Comparison of ENCODE assay signal across 1 cellular context in the genomic region with DNA sequence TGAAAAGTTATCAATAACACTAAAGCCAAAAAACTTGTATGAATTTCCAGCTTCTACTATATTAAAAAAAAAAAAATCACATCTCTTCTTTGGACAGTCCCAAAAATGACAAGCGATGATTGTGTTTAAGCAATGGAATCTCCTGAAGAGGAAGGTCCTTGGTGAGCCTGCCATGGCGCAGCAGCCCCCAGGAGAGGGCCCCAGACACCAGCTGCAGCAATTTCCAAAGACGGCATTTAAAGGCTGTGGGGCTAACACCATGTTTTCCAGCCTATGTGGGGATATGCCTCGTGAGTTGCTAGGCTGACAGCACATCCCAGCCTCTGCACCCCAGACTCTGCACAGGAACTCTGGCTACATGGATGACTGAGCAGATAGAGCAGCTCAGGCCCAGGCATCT.
TF ChIP-seq lines count a peak whose summit lies in the region.

No MANE protein-coding gene starts in this region.

TF ChIP-seq in H1, 55 proteins besides CTCF, POLR2A, EP300 and RAD21:
- no peak for TF ChIP-seq BACH1 (IDR thresholded peaks at IDR 0.05; ENCODE audit: low read length)
- no peak for TF ChIP-seq CBX5 (IDR thresholded peaks at IDR 0.05; ENCODE audit: low read depth, low read length)
- no peak for TF ChIP-seq TAF7 (optimal IDR thresholded peaks at IDR 0.05; ENCODE audit: borderline replicate concordance, low read depth, low read length)
- TF ChIP-seq TBP (IDR thresholded peaks at IDR 0.05; ENCODE audit: low read depth, low read length): no peak
- no peak for TF ChIP-seq TCF12 (IDR thresholded peaks at IDR 0.05; ENCODE audit: low read depth, low read length)
- TF ChIP-seq, protein P1, sequence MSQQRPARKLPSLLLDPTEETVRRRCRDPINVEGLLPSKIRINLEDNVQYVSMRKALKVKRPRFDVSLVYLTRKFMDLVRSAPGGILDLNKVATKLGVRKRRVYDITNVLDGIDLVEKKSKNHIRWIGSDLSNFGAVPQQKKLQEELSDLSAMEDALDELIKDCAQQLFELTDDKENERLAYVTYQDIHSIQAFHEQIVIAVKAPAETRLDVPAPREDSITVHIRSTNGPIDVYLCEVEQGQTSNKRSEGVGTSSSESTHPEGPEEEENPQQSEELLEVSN (IDR thresholded peaks at IDR 0.05): no peak
- TF ChIP-seq TEAD4 (IDR thresholded peaks at IDR 0.05; ENCODE audit: low read depth, low read length): no peak
- no peak for TF ChIP-seq RNF2 (IDR thresholded peaks at IDR 0.05; ENCODE audit: borderline replicate concordance, low read depth, low read length, missing control alignments, poor library complexity, severe bottlenecking)
- no peak for TF ChIP-seq CREB1 (IDR thresholded peaks at IDR 0.05)
- no peak for TF ChIP-seq FOSL1 (IDR thresholded peaks at IDR 0.05; ENCODE audit: insufficient read depth, low read depth, low read length)
- TF ChIP-seq, protein P2, sequence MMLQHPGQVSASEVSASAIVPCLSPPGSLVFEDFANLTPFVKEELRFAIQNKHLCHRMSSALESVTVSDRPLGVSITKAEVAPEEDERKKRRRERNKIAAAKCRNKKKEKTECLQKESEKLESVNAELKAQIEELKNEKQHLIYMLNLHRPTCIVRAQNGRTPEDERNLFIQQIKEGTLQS (IDR thresholded peaks at IDR 0.05; ENCODE audit: insufficient read depth, low read depth, low read length): no peak
- TF ChIP-seq RBBP5 (IDR thresholded peaks at IDR 0.05; ENCODE audit: borderline replicate concordance, low read depth, low read length): no peak
- TF ChIP-seq HDAC2 (IDR thresholded peaks at IDR 0.05; ENCODE audit: borderline replicate concordance in 1 of 2, low read depth in 2 of 2, low read length in 2 of 2): no peak
TF ChIP-seq in H1: peak in this region for 0.
